ENCODE assay signal across 29 cellular contexts in the genomic region with DNA sequence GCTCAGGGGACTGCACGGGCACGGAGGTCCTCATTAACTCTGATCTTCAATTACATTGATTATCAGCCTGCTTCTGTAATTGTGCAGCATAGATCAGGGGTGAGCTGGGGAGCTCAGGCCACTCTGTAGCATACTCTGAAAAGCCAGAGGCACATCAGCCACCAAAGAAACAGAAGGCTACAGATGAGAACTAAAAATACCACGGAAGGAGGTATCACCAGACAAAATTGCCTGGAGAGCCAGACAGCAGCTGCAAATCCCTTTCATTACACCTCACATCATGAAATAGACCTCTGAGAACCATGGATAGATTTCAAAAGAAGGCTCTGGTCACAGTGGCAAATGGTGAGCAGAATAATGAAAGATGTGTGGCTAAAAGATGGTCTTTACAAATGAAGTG.
"Had no signal": no experiment of that assay in that cellular context is flagged by ENCODE, and none has a peak within 500 bp of the region (broad histone marks: within the 10 kb centered on the region; RNA-seq: fewer than 3 reads in every experiment).

No MANE protein-coding gene starts in this region.

- DNase-seq: activated CD4-positive, alpha-beta memory T cell treated with anti-CD3 and anti-CD28 coated beads for 36 hours; activated CD4-positive, alpha-beta T cell treated with anti-CD3 and anti-CD28 coated beads for 36 hours; activated CD4-positive, alpha-beta T cell treated with anti-CD3 and anti-CD28 coated beads, Interleukin-2, amount 10 ng/mL, durations not matched to agents 24 days and 14 days; activated CD4-positive, CD25-positive, alpha-beta regulatory T cell; activated CD4-positive, CD25-positive, alpha-beta regulatory T cell treated with anti-CD3 and anti-CD28 coated beads, Interleukin-2, amount 50 U/mL, for 72 hours; activated CD8-positive, alpha-beta memory T cell treated with anti-CD3 and anti-CD28 coated beads, Interleukin-2, amount 10 ng/mL, durations not matched to agents 7 days and 5 days; activated CD8-positive, alpha-beta memory T cell treated with anti-CD3 and anti-CD28 coated beads, Interleukin-2, amount 50 U/mL, for 4 hours; activated CD8-positive, alpha-beta T cell treated with anti-CD3 and anti-CD28 coated beads, Interleukin-2, amount 10 ng/mL, durations not matched to agents 7 days and 5 days; activated effector memory CD4-positive, alpha-beta T cell treated with anti-CD3 and anti-CD28 coated beads, Interleukin-2, amount 50 U/mL, for 16 hours; activated naive CD4-positive, alpha-beta T cell treated with anti-CD3 and anti-CD28 coated beads for 36 hours; activated naive CD8-positive, alpha-beta T cell treated with anti-CD3 and anti-CD28 coated beads, Interleukin-2, amount 10 ng/mL, durations not matched to agents 7 days and 5 days; activated T-cell treated with anti-CD3 and anti-CD28 coated beads, Interleukin-2, amount 50 U/mL, for 1 hour; activated T-cell treated with anti-CD3 and anti-CD28 coated beads, Interleukin-2, amount 50 U/mL, for 48 hours; central memory CD4-positive, alpha-beta T cell; cerebellar nuclear complex; colonic mucosa; effector CD8-positive, alpha-beta T cell; foreskin keratinocyte; gastrocnemius medialis; heart right ventricle; T-helper 2 cell had no signal

- H3K27ac Mint-ChIP-seq: activated CD4-positive, alpha-beta memory T cell treated with anti-CD3 and anti-CD28 coated beads for 36 hours; activated CD4-positive, alpha-beta T cell treated with anti-CD3 and anti-CD28 coated beads for 36 hours; activated CD4-positive, alpha-beta T cell treated with anti-CD3 and anti-CD28 coated beads, Interleukin-2, amount 10 ng/mL, durations not matched to agents 24 days and 14 days; activated CD8-positive, alpha-beta memory T cell treated with anti-CD3 and anti-CD28 coated beads, Interleukin-2, amount 10 ng/mL, durations not matched to agents 7 days and 5 days; activated CD8-positive, alpha-beta T cell treated with anti-CD3 and anti-CD28 coated beads, Interleukin-2, amount 10 ng/mL, durations not matched to agents 7 days and 5 days; activated naive CD4-positive, alpha-beta T cell treated with anti-CD3 and anti-CD28 coated beads for 36 hours; activated naive CD4-positive, alpha-beta T cell treated with anti-CD3 and anti-CD28 coated beads, Interleukin-2, amount 50 U/mL, for 24 hours; activated naive CD8-positive, alpha-beta T cell treated with anti-CD3 and anti-CD28 coated beads, Interleukin-2, amount 10 ng/mL, durations not matched to agents 7 days and 5 days; activated T-helper 1 cell treated with anti-CD3 and anti-CD28 coated beads, Interleukin-12 subunit alpha, Interleukin-12 subunit beta, Interleukin-2, Interleukin-4 antibody, amounts not matched to agents 30 ng/mL and 10 ng/mL and 1 ng/mL, durations not matched to agents 14 hours and 24 hours and 36 hours; activated T-helper 2 cell treated with anti-CD3 and anti-CD28 coated beads, Interferon-gamma antibody, Interleukin-2, Interleukin-4, amounts not matched to agents 10 μg/mL and 5 μg/mL and 100 μg/mL, durations not matched to agents 14 hours and 24 hours and 36 hours had no signal

- ATAC-seq: activated CD4-positive, alpha-beta T cell treated with anti-CD3 and anti-CD28 coated beads for 36 hours; activated CD8-positive, alpha-beta memory T cell treated with anti-CD3 and anti-CD28 coated beads, Interleukin-2, amount 10 ng/mL, durations not matched to agents 7 days and 5 days; activated CD8-positive, alpha-beta T cell treated with anti-CD3 and anti-CD28 coated beads, Interleukin-2, amount 10 ng/mL, durations not matched to agents 7 days and 5 days; esophagus mucosa; foreskin keratinocyte; gastrocnemius medialis; heart right ventricle had no signal

- H3K9me3 Mint-ChIP-seq: activated CD4-positive, alpha-beta T cell treated with anti-CD3 and anti-CD28 coated beads, Interleukin-2, amount 10 ng/mL, durations not matched to agents 24 days and 14 days; activated naive CD4-positive, alpha-beta T cell treated with anti-CD3 and anti-CD28 coated beads for 36 hours; activated naive CD8-positive, alpha-beta T cell treated with anti-CD3 and anti-CD28 coated beads, Interleukin-2, amount 10 ng/mL, durations not matched to agents 7 days and 5 days; activated T-helper 1 cell treated with anti-CD3 and anti-CD28 coated beads, Interleukin-12 subunit alpha, Interleukin-12 subunit beta, Interleukin-2, Interleukin-4 antibody, amounts not matched to agents 30 ng/mL and 10 ng/mL and 1 ng/mL, durations not matched to agents 14 hours and 24 hours and 36 hours; activated T-helper 2 cell treated with anti-CD3 and anti-CD28 coated beads, Interferon-gamma antibody, Interleukin-2, Interleukin-4, amounts not matched to agents 10 μg/mL and 5 μg/mL and 100 μg/mL, durations not matched to agents 14 hours and 24 hours and 36 hours; brain had no signal

- H3K27me3 ChIP-seq: ascending aorta, breast epithelium, cardiac muscle cell, colonic mucosa, foreskin keratinocyte, gastrocnemius medialis, heart right ventricle had no signal

- H3K4me1 ChIP-seq: ascending aorta, breast epithelium, colonic mucosa, foreskin keratinocyte, gastrocnemius medialis, heart right ventricle had no signal

- H3K9me3 ChIP-seq: ascending aorta, breast epithelium, colonic mucosa, gastrocnemius medialis had no signal

- H3K27ac ChIP-seq: ascending aorta, breast epithelium, cardiac muscle cell, colonic mucosa, foreskin keratinocyte, gastrocnemius medialis, heart right ventricle had no signal

- H3K4me1 Mint-ChIP-seq: activated CD4-positive, alpha-beta T cell treated with anti-CD3 and anti-CD28 coated beads for 36 hours; activated CD4-positive, alpha-beta T cell treated with anti-CD3 and anti-CD28 coated beads, Interleukin-2, amount 10 ng/mL, durations not matched to agents 24 days and 14 days; activated CD8-positive, alpha-beta memory T cell treated with anti-CD3 and anti-CD28 coated beads, Interleukin-2, amount 10 ng/mL, durations not matched to agents 7 days and 5 days; activated naive CD4-positive, alpha-beta T cell treated with anti-CD3 and anti-CD28 coated beads, Interleukin-2, amount 50 U/mL, for 24 hours; activated naive CD8-positive, alpha-beta T cell treated with anti-CD3 and anti-CD28 coated beads, Interleukin-2, amount 10 ng/mL, durations not matched to agents 7 days and 5 days; brain had no signal

- H3K4me3 Mint-ChIP-seq: activated CD4-positive, alpha-beta memory T cell treated with anti-CD3 and anti-CD28 coated beads for 36 hours; activated CD4-positive, alpha-beta T cell treated with anti-CD3 and anti-CD28 coated beads for 36 hours; activated CD4-positive, alpha-beta T cell treated with anti-CD3 and anti-CD28 coated beads, Interleukin-2, amount 10 ng/mL, durations not matched to agents 24 days and 14 days; activated CD8-positive, alpha-beta memory T cell treated with anti-CD3 and anti-CD28 coated beads, Interleukin-2, amount 10 ng/mL, durations not matched to agents 7 days and 5 days; activated CD8-positive, alpha-beta T cell treated with anti-CD3 and anti-CD28 coated beads, Interleukin-2, amount 10 ng/mL, durations not matched to agents 7 days and 5 days; activated naive CD4-positive, alpha-beta T cell treated with anti-CD3 and anti-CD28 coated beads for 36 hours; activated naive CD4-positive, alpha-beta T cell treated with anti-CD3 and anti-CD28 coated beads, Interleukin-2, amount 50 U/mL, for 24 hours; activated naive CD8-positive, alpha-beta T cell treated with anti-CD3 and anti-CD28 coated beads, Interleukin-2, amount 10 ng/mL, durations not matched to agents 7 days and 5 days; activated T-helper 1 cell treated with anti-CD3 and anti-CD28 coated beads, Interleukin-12 subunit alpha, Interleukin-12 subunit beta, Interleukin-2, Interleukin-4 antibody, amounts not matched to agents 30 ng/mL and 10 ng/mL and 1 ng/mL, durations not matched to agents 14 hours and 24 hours and 36 hours; brain had no signal

- H3K27me3 Mint-ChIP-seq: activated CD4-positive, alpha-beta memory T cell treated with anti-CD3 and anti-CD28 coated beads for 36 hours; activated CD4-positive, alpha-beta T cell treated with anti-CD3 and anti-CD28 coated beads for 36 hours; activated CD4-positive, alpha-beta T cell treated with anti-CD3 and anti-CD28 coated beads, Interleukin-2, amount 10 ng/mL, durations not matched to agents 24 days and 14 days; activated CD8-positive, alpha-beta memory T cell treated with anti-CD3 and anti-CD28 coated beads, Interleukin-2, amount 10 ng/mL, durations not matched to agents 7 days and 5 days; activated naive CD8-positive, alpha-beta T cell treated with anti-CD3 and anti-CD28 coated beads, Interleukin-2, amount 10 ng/mL, durations not matched to agents 7 days and 5 days; brain had no signal

- H3K36me3 ChIP-seq: ascending aorta, breast epithelium, cardiac muscle cell, colonic mucosa, gastrocnemius medialis, heart right ventricle had no signal

- H3K36me3 Mint-ChIP-seq: activated CD4-positive, alpha-beta memory T cell treated with anti-CD3 and anti-CD28 coated beads for 36 hours; activated CD8-positive, alpha-beta memory T cell treated with anti-CD3 and anti-CD28 coated beads, Interleukin-2, amount 10 ng/mL, durations not matched to agents 7 days and 5 days; activated naive CD4-positive, alpha-beta T cell treated with anti-CD3 and anti-CD28 coated beads, Interleukin-2, amount 50 U/mL, for 24 hours; activated naive CD8-positive, alpha-beta T cell treated with anti-CD3 and anti-CD28 coated beads, Interleukin-2, amount 10 ng/mL, durations not matched to agents 7 days and 5 days; brain had no signal

- H3K4me3 ChIP-seq: ascending aorta, breast epithelium, cardiac muscle cell, colonic mucosa, gastrocnemius medialis, heart right ventricle had no signal
